1 cellular context compared by ENCODE assay signal in genomic region chr12:121888478-121889266, GRCh38.
TF ChIP-seq lines count a peak whose summit lies in the region.

A gene with protein sequence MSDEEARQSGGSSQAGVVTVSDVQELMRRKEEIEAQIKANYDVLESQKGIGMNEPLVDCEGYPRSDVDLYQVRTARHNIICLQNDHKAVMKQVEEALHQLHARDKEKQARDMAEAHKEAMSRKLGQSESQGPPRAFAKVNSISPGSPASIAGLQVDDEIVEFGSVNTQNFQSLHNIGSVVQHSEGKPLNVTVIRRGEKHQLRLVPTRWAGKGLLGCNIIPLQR (plus strand): TSS chr12:121888790. CDS start chr12:121888857, 67 bp downstream.

TF ChIP-seq in K562, 482 proteins besides CTCF, POLR2A, EP300 and RAD21 (continued from another document and continues in another):
- peak; percentile 83 for TF ChIP-seq HNRNPLL (IDR thresholded peaks at IDR 0.05; ENCODE audit: low read depth, low read length, poor library complexity, severe bottlenecking)
- TF ChIP-seq POLR2G (IDR thresholded peaks at IDR 0.05; ENCODE audit: low read depth, low read length), result peak; percentile 99
- TF ChIP-seq, protein P1, sequence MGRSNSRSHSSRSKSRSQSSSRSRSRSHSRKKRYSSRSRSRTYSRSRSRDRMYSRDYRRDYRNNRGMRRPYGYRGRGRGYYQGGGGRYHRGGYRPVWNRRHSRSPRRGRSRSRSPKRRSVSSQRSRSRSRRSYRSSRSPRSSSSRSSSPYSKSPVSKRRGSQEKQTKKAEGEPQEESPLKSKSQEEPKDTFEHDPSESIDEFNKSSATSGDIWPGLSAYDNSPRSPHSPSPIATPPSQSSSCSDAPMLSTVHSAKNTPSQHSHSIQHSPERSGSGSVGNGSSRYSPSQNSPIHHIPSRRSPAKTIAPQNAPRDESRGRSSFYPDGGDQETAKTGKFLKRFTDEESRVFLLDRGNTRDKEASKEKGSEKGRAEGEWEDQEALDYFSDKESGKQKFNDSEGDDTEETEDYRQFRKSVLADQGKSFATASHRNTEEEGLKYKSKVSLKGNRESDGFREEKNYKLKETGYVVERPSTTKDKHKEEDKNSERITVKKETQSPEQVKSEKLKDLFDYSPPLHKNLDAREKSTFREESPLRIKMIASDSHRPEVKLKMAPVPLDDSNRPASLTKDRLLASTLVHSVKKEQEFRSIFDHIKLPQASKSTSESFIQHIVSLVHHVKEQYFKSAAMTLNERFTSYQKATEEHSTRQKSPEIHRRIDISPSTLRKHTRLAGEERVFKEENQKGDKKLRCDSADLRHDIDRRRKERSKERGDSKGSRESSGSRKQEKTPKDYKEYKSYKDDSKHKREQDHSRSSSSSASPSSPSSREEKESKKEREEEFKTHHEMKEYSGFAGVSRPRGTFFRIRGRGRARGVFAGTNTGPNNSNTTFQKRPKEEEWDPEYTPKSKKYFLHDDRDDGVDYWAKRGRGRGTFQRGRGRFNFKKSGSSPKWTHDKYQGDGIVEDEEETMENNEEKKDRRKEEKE (IDR thresholded peaks at IDR 0.05; ENCODE audit: borderline replicate concordance in 1 of 2, control insufficient read depth in 1 of 2, low read depth in 2 of 2, low read length in 1 of 2), result peak in 1 of 2 experiments; percentile 87; a peak in 2 of 4 replicates
- TF ChIP-seq PPARD (CRISPR knock-in tag; IDR thresholded peaks at IDR 0.05), result no peak
- TF ChIP-seq SUPT5H (IDR thresholded peaks at IDR 0.05), result peak; percentile 91
- no peak for TF ChIP-seq ZNF695 (CRISPR knock-in tag; IDR thresholded peaks at IDR 0.05)
- TF ChIP-seq ZFPM2 (CRISPR knock-in tag; IDR thresholded peaks at IDR 0.05), result no peak
- no peak for TF ChIP-seq HEY1 (CRISPR knock-in tag; IDR thresholded peaks at IDR 0.05; ENCODE audit: borderline replicate concordance)
- TF ChIP-seq NUFIP1 (IDR thresholded peaks at IDR 0.05; ENCODE audit: partially characterized antibody), result no peak
- peak; percentile 51; the same call in 1 of the 2 replicates for TF ChIP-seq JUNB (CRISPR knock-in tag; conservative IDR thresholded peaks at IDR 0.05)
- TF ChIP-seq ATF7 (IDR thresholded peaks at IDR 0.05), result peak; percentile 96
- peak; percentile 100 for TF ChIP-seq MYC (IDR thresholded peaks at IDR 0.05; ENCODE audit: low read depth, low read length)
- peak; percentile 94 for TF ChIP-seq MYC (CRISPR knock-in tag; IDR thresholded peaks at IDR 0.05; ENCODE audit: borderline replicate concordance, low read depth)
- TF ChIP-seq, protein P2, sequence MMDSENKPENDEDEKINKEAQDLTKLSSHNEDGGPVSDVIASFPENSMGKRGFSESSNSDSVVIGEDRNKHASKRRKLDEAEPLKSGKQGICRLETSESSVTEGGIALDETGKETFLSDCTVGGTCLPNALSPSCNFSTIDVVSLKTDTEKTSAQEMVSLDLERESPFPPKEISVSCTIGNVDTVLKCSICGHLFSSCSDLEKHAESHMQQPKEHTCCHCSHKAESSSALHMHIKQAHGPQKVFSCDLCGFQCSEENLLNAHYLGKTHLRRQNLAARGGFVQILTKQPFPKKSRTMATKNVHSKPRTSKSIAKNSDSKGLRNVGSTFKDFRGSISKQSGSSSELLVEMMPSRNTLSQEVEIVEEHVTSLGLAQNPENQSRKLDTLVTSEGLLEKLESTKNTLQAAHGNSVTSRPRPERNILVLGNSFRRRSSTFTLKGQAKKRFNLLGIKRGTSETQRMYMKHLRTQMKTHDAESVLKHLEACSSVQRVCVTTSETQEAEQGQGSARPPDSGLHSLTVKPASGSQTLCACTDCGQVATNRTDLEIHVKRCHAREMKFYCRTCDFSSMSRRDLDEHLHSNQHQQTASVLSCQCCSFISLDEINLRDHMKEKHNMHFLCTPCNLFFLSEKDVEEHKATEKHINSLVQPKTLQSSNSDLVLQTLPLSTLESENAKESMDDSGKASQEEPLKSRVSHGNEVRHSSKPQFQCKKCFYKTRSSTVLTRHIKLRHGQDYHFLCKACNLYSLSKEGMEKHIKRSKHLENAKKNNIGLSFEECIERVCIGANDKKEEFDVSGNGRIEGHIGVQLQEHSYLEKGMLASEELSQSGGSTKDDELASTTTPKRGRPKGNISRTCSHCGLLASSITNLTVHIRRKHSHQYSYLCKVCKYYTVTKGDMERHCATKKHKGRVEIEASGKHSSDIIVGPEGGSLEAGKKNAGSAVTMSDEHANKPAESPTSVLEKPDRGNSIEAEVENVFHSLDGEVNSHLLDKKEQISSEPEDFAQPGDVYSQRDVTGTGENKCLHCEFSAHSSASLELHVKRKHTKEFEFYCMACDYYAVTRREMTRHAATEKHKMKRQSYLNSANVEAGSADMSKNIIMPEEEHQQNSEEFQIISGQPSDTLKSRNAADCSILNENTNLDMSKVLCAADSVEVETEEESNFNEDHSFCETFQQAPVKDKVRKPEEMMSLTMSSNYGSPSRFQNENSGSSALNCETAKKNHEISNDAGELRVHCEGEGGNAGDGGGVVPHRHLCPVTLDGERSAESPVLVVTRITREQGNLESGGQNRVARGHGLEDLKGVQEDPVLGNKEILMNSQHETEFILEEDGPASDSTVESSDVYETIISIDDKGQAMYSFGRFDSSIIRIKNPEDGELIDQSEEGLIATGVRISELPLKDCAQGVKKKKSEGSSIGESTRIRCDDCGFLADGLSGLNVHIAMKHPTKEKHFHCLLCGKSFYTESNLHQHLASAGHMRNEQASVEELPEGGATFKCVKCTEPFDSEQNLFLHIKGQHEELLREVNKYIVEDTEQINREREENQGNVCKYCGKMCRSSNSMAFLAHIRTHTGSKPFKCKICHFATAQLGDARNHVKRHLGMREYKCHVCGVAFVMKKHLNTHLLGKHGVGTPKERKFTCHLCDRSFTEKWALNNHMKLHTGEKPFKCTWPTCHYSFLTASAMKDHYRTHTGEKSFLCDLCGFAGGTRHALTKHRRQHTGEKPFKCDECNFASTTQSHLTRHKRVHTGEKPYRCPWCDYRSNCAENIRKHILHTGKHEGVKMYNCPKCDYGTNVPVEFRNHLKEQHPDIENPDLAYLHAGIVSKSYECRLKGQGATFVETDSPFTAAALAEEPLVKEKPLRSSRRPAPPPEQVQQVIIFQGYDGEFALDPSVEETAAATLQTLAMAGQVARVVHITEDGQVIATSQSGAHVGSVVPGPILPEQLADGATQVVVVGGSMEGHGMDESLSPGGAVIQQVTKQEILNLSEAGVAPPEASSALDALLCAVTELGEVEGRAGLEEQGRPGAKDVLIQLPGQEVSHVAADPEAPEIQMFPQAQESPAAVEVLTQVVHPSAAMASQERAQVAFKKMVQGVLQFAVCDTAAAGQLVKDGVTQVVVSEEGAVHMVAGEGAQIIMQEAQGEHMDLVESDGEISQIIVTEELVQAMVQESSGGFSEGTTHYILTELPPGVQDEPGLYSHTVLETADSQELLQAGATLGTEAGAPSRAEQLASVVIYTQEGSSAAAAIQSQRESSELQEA (IDR thresholded peaks at IDR 0.05; ENCODE audit: low read depth), result peak; percentile 97
- peak; percentile 51; the same call in 1 of the 2 replicates for TF ChIP-seq HLTF (IDR thresholded peaks at IDR 0.05)
- TF ChIP-seq WHSC1 (IDR thresholded peaks at IDR 0.05; ENCODE audit: low read length), result no peak
- peak in 1 of 2 experiments; percentile 21; a peak in 3 of 4 replicates for TF ChIP-seq KDM1A (IDR thresholded peaks at IDR 0.05)
- peak; percentile 46; the same call in 1 of the 2 replicates for TF ChIP-seq MAFK (IDR thresholded peaks at IDR 0.05; ENCODE audit: low read length)
- no peak; the same call in 1 of the 2 replicates for TF ChIP-seq ATF1 (CRISPR knock-in tag; IDR thresholded peaks at IDR 0.05)
- peak; percentile 90 for TF ChIP-seq ATF1 (tag; IDR thresholded peaks at IDR 0.05)
- no peak for TF ChIP-seq POLR2AphosphoS2 (IDR thresholded peaks at IDR 0.05; ENCODE audit: low read length)
- peak; percentile 72 for TF ChIP-seq MTA2 (IDR thresholded peaks at IDR 0.05; ENCODE audit: low read depth)
- no peak for TF ChIP-seq ZNF77 (CRISPR knock-in tag; IDR thresholded peaks at IDR 0.05)
- no peak for TF ChIP-seq ZFP1 (CRISPR knock-in tag; IDR thresholded peaks at IDR 0.05)
- TF ChIP-seq E2F8 (IDR thresholded peaks at IDR 0.05; ENCODE audit: low read depth, partially characterized antibody), result peak; percentile 78
- TF ChIP-seq ADNP (tag; IDR thresholded peaks at IDR 0.05), result peak; percentile 100
- TF ChIP-seq ILF3 (IDR thresholded peaks at IDR 0.05; ENCODE audit: borderline replicate concordance), result no peak
- no peak for TF ChIP-seq BRF1 (IDR thresholded peaks at IDR 0.05; ENCODE audit: borderline replicate concordance, extremely low read depth, insufficient read length)
- peak; percentile 99 for TF ChIP-seq RBFOX2 (IDR thresholded peaks at IDR 0.05; ENCODE audit: low read depth, low read length)
- TF ChIP-seq JUN (IDR thresholded peaks at IDR 0.05; ENCODE audit: borderline replicate concordance, low read depth, low read length), result peak; percentile 96
- peak; percentile 96 for TF ChIP-seq JUN (CRISPR knock-in tag; IDR thresholded peaks at IDR 0.05; ENCODE audit: borderline replicate concordance)
- TF ChIP-seq CEBPB (tag; IDR thresholded peaks at IDR 0.05), result peak; percentile 41
- no peak for TF ChIP-seq CREB5 (CRISPR knock-in tag; IDR thresholded peaks at IDR 0.05)
- TF ChIP-seq TAF9B (IDR thresholded peaks at IDR 0.05; ENCODE audit: partially characterized antibody), result peak; percentile 66
- TF ChIP-seq USF2 (CRISPR knock-in tag; IDR thresholded peaks at IDR 0.05), result peak; percentile 90
- peak; percentile 69 for TF ChIP-seq RB1 (IDR thresholded peaks at IDR 0.05; ENCODE audit: low read depth)
- TF ChIP-seq STAG1 (CRISPR knock-in tag; IDR thresholded peaks at IDR 0.05; ENCODE audit: borderline replicate concordance), result peak; percentile 48; the same call in 1 of the 2 replicates
- TF ChIP-seq RFX1 (IDR thresholded peaks at IDR 0.05), result no peak
- peak in 1 of 2 experiments; percentile 23; a peak in 1 of 4 replicates for TF ChIP-seq SRF (CRISPR knock-in tag; IDR thresholded peaks at IDR 0.05)
- no peak for TF ChIP-seq GABPB2 (CRISPR knock-in tag; conservative IDR thresholded peaks at IDR 0.05)
- TF ChIP-seq ZNF830 (CRISPR knock-in tag; IDR thresholded peaks at IDR 0.05), result peak; percentile 67; the same call in 1 of the 2 replicates
- no peak for TF ChIP-seq FUS (optimal IDR thresholded peaks at IDR 0.05; ENCODE audit: low read depth, low read length)
- TF ChIP-seq, protein P3, sequence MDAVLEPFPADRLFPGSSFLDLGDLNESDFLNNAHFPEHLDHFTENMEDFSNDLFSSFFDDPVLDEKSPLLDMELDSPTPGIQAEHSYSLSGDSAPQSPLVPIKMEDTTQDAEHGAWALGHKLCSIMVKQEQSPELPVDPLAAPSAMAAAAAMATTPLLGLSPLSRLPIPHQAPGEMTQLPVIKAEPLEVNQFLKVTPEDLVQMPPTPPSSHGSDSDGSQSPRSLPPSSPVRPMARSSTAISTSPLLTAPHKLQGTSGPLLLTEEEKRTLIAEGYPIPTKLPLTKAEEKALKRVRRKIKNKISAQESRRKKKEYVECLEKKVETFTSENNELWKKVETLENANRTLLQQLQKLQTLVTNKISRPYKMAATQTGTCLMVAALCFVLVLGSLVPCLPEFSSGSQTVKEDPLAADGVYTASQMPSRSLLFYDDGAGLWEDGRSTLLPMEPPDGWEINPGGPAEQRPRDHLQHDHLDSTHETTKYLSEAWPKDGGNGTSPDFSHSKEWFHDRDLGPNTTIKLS (IDR thresholded peaks at IDR 0.05; ENCODE audit: borderline replicate concordance, low read depth), result peak; percentile 86
